ENCODE assay signal across 8 cellular contexts in the genomic region with DNA sequence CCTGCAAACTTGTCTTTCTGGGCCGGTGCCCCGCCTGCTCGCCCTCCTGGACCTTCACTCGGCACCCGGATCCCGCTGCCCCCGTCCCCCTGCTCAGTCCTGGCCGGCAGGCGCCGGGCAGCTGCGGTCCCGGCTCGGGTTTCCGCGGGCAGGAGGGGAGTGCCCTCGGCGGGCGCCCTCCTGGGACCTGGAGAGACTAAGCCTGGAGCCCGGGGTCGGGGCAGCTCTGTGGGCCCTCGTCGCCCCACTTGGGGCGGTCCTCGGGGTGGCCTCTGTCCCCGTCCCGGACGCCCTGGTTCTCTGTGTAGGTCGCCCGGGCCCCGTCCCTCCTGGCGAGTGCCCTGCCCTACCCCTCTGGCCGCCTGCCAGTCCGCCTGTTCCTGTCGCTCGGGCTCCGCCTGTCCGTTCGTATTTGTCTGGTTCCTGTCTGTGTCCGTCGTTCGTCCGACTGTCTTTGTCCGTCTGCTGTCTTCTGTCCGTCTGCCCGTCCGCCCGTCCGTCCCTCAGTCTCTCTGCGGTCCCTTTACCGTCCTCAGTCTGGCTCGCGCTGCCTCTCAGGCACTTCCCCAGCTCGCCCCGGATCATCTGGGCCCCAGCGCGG. TPM values are rescaled to one million over a fixed set of nuclear protein-coding genes. Genes with fewer than 3 reads are reported as not detected.
DNase-seq lines count a peak whose midpoint lies in the region; ATAC-seq and TF ChIP-seq lines count a peak whose summit lies in the region.

No MANE protein-coding gene starts in this region.

- POLR2A ChIA-PET in AG04450 (lab: Yijun Ruan, JAX): interaction anchor here (1.7 kb wide), 1 partner anchor 19 kb away, joined by 5 read pairs; no protein-coding TSS in a partner anchor

- intact Hi-C loops in right cardiac atrium (cut with DNase I): no loop called here

- peaks cover 3% of the 10 kb centered on the region for H3K4me1 ChIP-seq in right cardiac atrium (ENCODE audit: control insufficient read depth, insufficient read depth, low read length)

- no peak overlapping the region for H3K27ac Mint-ChIP-seq in activated naive CD8-positive, alpha-beta T cell treated with anti-CD3 and anti-CD28 coated beads for 36 hours

- under 1% methylated on average over 56 of the region's 56 CpGs for WGBS in right cardiac atrium

- H3K9me3 Mint-ChIP-seq in activated naive CD8-positive, alpha-beta T cell treated with anti-CD3 and anti-CD28 coated beads for 36 hours: no peaks in the 10 kb centered on the region

- H3K9me3 ChIP-seq in AG04450 (ENCODE audit: control insufficient read depth, insufficient read depth, low read length): no peaks in the 10 kb centered on the region; the same call in 1 of the 2 replicates
- no peaks in the 10 kb centered on the region for H3K9me3 ChIP-seq in right cardiac atrium (ENCODE audit: control insufficient read depth, low read length)

- H3K36me3 Mint-ChIP-seq in activated naive CD8-positive, alpha-beta T cell treated with anti-CD3 and anti-CD28 coated beads for 36 hours: no peaks in the 10 kb centered on the region

- TF ChIP-seq CTCF in AG04450 (IDR thresholded peaks at IDR 0.05; ENCODE audit: low read depth, low read length): no peak
- TF ChIP-seq CTCF in GM12865 (IDR thresholded peaks at IDR 0.05; ENCODE audit: insufficient read depth, low read depth, low read length, missing control alignments): no peak
- no peak for TF ChIP-seq CTCF in retinal pigment epithelial cell (conservative IDR thresholded peaks at IDR 0.05; ENCODE audit: low read depth, low read length)

- H3K27ac ChIP-seq in AG04450 (ENCODE audit: low read depth, low read length) (no peak overlapping the region), right cardiac atrium (ENCODE audit: low read length) (no peak overlapping the region)

- CTCF ChIA-PET in AG04450 (lab: Charles Lee): interaction anchor here (1.0 to 5.2 kb wide), 2 partner anchors 18 to 375 kb away, joined by 3 to 40 read pairs; no protein-coding TSS in a partner anchor

- peak; percentile 79 to 86 for ATAC-seq in right cardiac atrium

- H3K27me3 Mint-ChIP-seq in activated naive CD8-positive, alpha-beta T cell treated with anti-CD3 and anti-CD28 coated beads for 36 hours: peaks cover 75% of the 10 kb centered on the region

- H3K4me1 Mint-ChIP-seq in activated naive CD8-positive, alpha-beta T cell treated with anti-CD3 and anti-CD28 coated beads for 36 hours: peaks cover 4% of the 10 kb centered on the region

- H3K27me3 ChIP-seq in AG04450 (ENCODE audit: control insufficient read depth, insufficient read depth, low read length) (no peaks in the 10 kb centered on the region), right cardiac atrium (ENCODE audit: control insufficient read depth, insufficient read depth) (no peaks in the 10 kb centered on the region)

- DNase-seq in AG04450 (ENCODE audit: low read depth, low spot score): no peak
- DNase-seq in GM12865 (ENCODE audit: low read depth): peak; percentile 30
- peak; percentile 25 for DNase-seq in NCI-H345 treated with DMSO at 0.1 percent for 48 hours (lab: John Stamatoyannopoulos, UW; ENCODE audit: unreplicated experiment)
- peak; percentile 15 for DNase-seq in activated naive CD8-positive, alpha-beta T cell treated with anti-CD3 and anti-CD28 coated beads for 36 hours
- DNase-seq in right cardiac atrium: peak; percentile 77 to 91 (median 85)
- DNase-seq in retinal pigment epithelial cell (ENCODE audit: low read depth): no peak
- DNase-seq in NCI-H1048 (lab: John Stamatoyannopoulos, UW): no peak
- no peak for DNase-seq in NCI-H2227 (lab: John Stamatoyannopoulos, UW; ENCODE audit: unreplicated experiment)

- peak overlapping the region; percentile 85 for H3K4me3 ChIP-seq in AG04450 (ENCODE audit: low read depth, low read length)
- peak overlapping the region; percentile 57 for H3K4me3 ChIP-seq in GM12865 (ENCODE audit: low read depth, low read length)
- peak overlapping the region; percentile 78 for H3K4me3 ChIP-seq in right cardiac atrium (ENCODE audit: low read length)
- H3K4me3 ChIP-seq in retinal pigment epithelial cell (ENCODE audit: low read length): peak overlapping the region; percentile 81

- H3K4me3 Mint-ChIP-seq in activated naive CD8-positive, alpha-beta T cell treated with anti-CD3 and anti-CD28 coated beads for 36 hours: peak overlapping the region; percentile 74

RNA-seq across cellular contexts. Expression of gene SERINC2, which starts 0.5 kb away (rescaled TPM):
- polyA plus RNA-seq in AG04450 (2011; rRNA removed) (46.0 and 61.3 TPM in 2 replicates), right cardiac atrium (2.5 TPM)
- polyA minus RNA-seq in AG04450 (2011; rRNA and poly(A)+ RNA removed): 50.1 and 77.3 TPM in 2 replicates
- total RNA-seq in activated naive CD8-positive, alpha-beta T cell treated with anti-CD3 and anti-CD28 coated beads for 36 hours: under 1 TPM in 1 of 2 experiments, not detected in 1; 0.16 TPM
- total RNA-seq in right cardiac atrium: 1 to 10 TPM; 1.3 to 1.7 (median 1.4) TPM

RNA-seq across cellular contexts. Expression of gene FABP3, which starts 40.6 kb away (rescaled TPM):
- polyA plus RNA-seq in AG04450 (2011; rRNA removed): 14.5 and 19.8 TPM in 2 replicates
- polyA minus RNA-seq in AG04450 (2011; rRNA and poly(A)+ RNA removed): 11.0 and 11.4 TPM in 2 replicates
- total RNA-seq in activated naive CD8-positive, alpha-beta T cell treated with anti-CD3 and anti-CD28 coated beads for 36 hours: not detected
- 1,000 to 10,000 TPM; 2,322 to 2,894 (median 2,708) TPM for total RNA-seq in right cardiac atrium
- 6,193 TPM for polyA plus RNA-seq in right cardiac atrium

Comparison
In these comparisons a context has a peak if more than half of its experiments do, and no peak if none do; other contexts are left out.
1. DNase-seq: peak in GM12865 (single experiment), NCI-H345 treated with DMSO at 0.1 percent for 48 hours (single experiment), activated naive CD8-positive, alpha-beta T cell treated with anti-CD3 and anti-CD28 coated beads for 36 hours (single experiment) and right cardiac atrium (3 of 3); none in AG04450 (single experiment), retinal pigment epithelial cell (single experiment), NCI-H1048 (single experiment) and NCI-H2227 (single experiment).
2. RNA of gene FABP3, which starts 40.6 kb away (total RNA-seq): 2,322 to 2,894 TPM in right cardiac atrium; not detected in activated naive CD8-positive, alpha-beta T cell treated with anti-CD3 and anti-CD28 coated beads for 36 hours; every median in the first group is over 1,000 times any median in the second.
3. Peak in every context shown above with its lines, with median percentiles within 50 percentile points of each other: H3K4me3 ChIP-seq.